In the genomic region with DNA sequence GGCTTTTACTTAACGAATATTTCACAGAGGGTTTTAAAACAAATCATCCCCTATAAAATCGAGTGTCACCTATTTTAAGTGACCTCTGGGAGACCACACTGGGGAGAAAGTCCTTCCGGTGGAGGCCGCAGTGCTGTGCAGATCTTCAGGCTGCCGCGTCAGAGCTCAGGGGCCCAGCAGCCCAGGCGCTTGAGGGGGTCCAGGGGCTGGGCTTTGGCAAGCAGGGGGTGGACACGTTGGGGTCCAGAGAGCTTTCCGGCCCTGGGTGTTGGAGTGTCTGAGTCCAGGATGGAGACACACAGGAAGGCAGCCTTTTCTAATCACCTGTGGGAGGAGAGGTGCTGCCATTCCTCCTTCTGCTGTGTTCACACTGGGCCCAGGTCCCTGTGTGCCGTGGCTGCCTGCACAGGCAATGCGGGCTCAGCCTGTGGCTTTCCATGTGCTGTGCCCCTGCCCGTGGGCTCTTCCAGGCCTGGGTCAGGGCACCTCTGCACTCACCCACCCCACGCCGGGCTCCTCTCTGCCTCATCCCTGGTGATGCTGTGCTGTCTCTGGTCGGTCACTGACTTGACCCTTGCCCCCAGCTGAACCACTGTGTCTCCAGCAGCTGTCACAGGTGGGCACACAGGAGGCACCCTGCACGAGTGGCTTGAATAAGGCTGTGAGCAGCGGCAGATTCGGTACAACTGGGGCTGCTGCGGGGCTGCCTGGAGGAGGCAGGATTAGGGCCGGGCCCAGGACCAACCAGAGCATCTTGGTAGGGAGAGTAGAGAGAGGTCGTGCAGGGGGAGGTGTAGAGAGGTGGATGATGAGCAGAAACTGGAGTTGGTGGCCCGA, we compare ENCODE assay signal across 21 cellular contexts. TPM values are rescaled to one million over a fixed set of nuclear protein-coding genes. Genes with fewer than 3 reads are reported as not detected.
DNase-seq lines count a peak whose midpoint lies in the region; ATAC-seq, FAIRE-seq and TF ChIP-seq lines count a peak whose summit lies in the region.
"Had no signal": no experiment of that assay in that cellular context is flagged by ENCODE, and none has a peak within 500 bp of the region (broad histone marks: within the 10 kb centered on the region; RNA-seq: fewer than 3 reads in every experiment).

No MANE protein-coding gene starts in this region.

- H3K36me3 Mint-ChIP-seq in HFFc6 (ENCODE audit: low read depth) (no peaks in the 10 kb centered on the region), glutamatergic neuron (ENCODE audit: unreplicated experiment) (no peaks in the 10 kb centered on the region)

- H3K18ac ChIP-seq in neuronal stem cell (ENCODE audit: low read length), result peak overlapping the region; percentile 73

- H3K27ac Mint-ChIP-seq in HFFc6 (peak overlapping the region; percentile 98), glutamatergic neuron (ENCODE audit: unreplicated experiment) (peak overlapping the region; percentile 43)
- H3K27ac Mint-ChIP-seq: activated B cell treated with CpG ODN at 0.5 μM for 24 hours; activated CD4-positive, alpha-beta memory T cell treated with anti-CD3 and anti-CD28 coated beads, Interleukin-2, amount 10 ng/mL, durations not matched to agents 7 days and 5 days had no signal

- H3K27me3 Mint-ChIP-seq in HFFc6 (ENCODE audit: insufficient read depth), result no peaks in the 10 kb centered on the region; the same call in none of the 2 replicates
- H3K27me3 Mint-ChIP-seq in glutamatergic neuron (ENCODE audit: unreplicated experiment), result peaks cover 7% of the 10 kb centered on the region
- H3K27me3 Mint-ChIP-seq: activated B cell treated with CpG ODN at 0.5 μM for 24 hours; activated CD4-positive, alpha-beta memory T cell treated with anti-CD3 and anti-CD28 coated beads, Interleukin-2, amount 10 ng/mL, durations not matched to agents 7 days and 5 days had no signal

- DNase-seq in A549 (ENCODE audit: low read depth in 1 of 2, low spot score in 1 of 2) (no peak), HFFc6 (no peak), glutamatergic neuron (peak; percentile 17), neuronal stem cell (ENCODE audit: low spot score) (no peak), DMS79 (lab: John Stamatoyannopoulos, UW) (no peak)
- no peak for DNase-seq in activated CD4-positive, alpha-beta T cell treated with anti-CD3 and anti-CD28 coated beads for 4 hours
- DNase-seq in central memory CD4-positive, alpha-beta T cell, result no peak
- DNase-seq: activated B cell treated with CpG ODN at 0.5 μM for 24 hours; activated CD4-positive, alpha-beta memory T cell treated with anti-CD3 and anti-CD28 coated beads, Interleukin-2, amount 10 ng/mL, durations not matched to agents 7 days and 5 days; activated effector memory CD4-positive, alpha-beta T cell treated with Interleukin-2 at 50 U/mL for 16 hours; adrenal gland; dermis blood vessel endothelial cell; KG1; MV-4-11 had no signal

- no peak overlapping the region for H2AFZ ChIP-seq in neuronal stem cell (ENCODE audit: low read length)

- FAIRE-seq in A549 (lab: Jason Lieb, UNC), result no peak
- FAIRE-seq: bronchial epithelial cell, D721Med had no signal

- TF ChIP-seq RAD21 in A549 (conservative IDR thresholded peaks at IDR 0.05 in 1 of 2, IDR thresholded peaks at IDR 0.05 in 1 of 2), result no peak

- TF ChIP-seq EP300 in A549 (IDR thresholded peaks at IDR 0.05), result no peak

- POLR2A ChIA-PET in A549 (lab: Yijun Ruan, JAX), result no interaction called here

- H2BK15ac ChIP-seq in neuronal stem cell (ENCODE audit: low read length), result peak overlapping the region; percentile 89

- TF ChIP-seq CTCF in A549 (IDR thresholded peaks at IDR 0.05), result no peak
- no peak for TF ChIP-seq CTCF in HFFc6 (IDR thresholded peaks at IDR 0.05)
- TF ChIP-seq CTCF in glutamatergic neuron (IDR thresholded peaks at IDR 0.05; ENCODE audit: partially characterized antibody, unreplicated experiment), result no peak

- H3K4me3 ChIP-seq in A549 (no peak overlapping the region), neuronal stem cell (ENCODE audit: low read length in 2 of 2) (no peak overlapping the region)
- H3K4me3 ChIP-seq: adrenal gland, upper lobe of left lung had no signal

- H2AK5ac ChIP-seq in neuronal stem cell (ENCODE audit: low read depth, low read length), result peak overlapping the region; percentile 93

- H3K9me3 Mint-ChIP-seq in HFFc6 (no peaks in the 10 kb centered on the region), glutamatergic neuron (ENCODE audit: unreplicated experiment) (peaks cover 2% of the 10 kb centered on the region)
- H3K9me3 Mint-ChIP-seq: activated B cell treated with CpG ODN at 0.5 μM for 24 hours; activated CD4-positive, alpha-beta memory T cell treated with anti-CD3 and anti-CD28 coated beads, Interleukin-2, amount 10 ng/mL, durations not matched to agents 7 days and 5 days had no signal

- no peak overlapping the region for H4K91ac ChIP-seq in neuronal stem cell (ENCODE audit: low read depth, low read length, poor library complexity)

- H3K79me1 ChIP-seq in neuronal stem cell (ENCODE audit: low read depth, low read length), result no peaks in the 10 kb centered on the region

- H3K4ac ChIP-seq in neuronal stem cell (ENCODE audit: low read length), result peak overlapping the region; percentile 53

- H3K9ac ChIP-seq in neuronal stem cell (ENCODE audit: low read depth, low read length, poor library complexity), result peak overlapping the region; percentile 44

- no peak overlapping the region; the same call in 1 of the 3 replicates for H3K4me2 ChIP-seq in A549
- no peak overlapping the region for H3K4me2 ChIP-seq in neuronal stem cell (ENCODE audit: insufficient read depth, low read length, poor library complexity, severe bottlenecking)

- TF ChIP-seq POLR2A in A549 (IDR thresholded peaks at IDR 0.05; ENCODE audit: low read length), result no peak

- H3K27me3 ChIP-seq in neuronal stem cell (ENCODE audit: control insufficient read depth in 3 of 3, insufficient read depth in 3 of 3, low read depth in 1 of 3, low read length in 3 of 3), result peaks cover 0 to 47% (median 0%) of the 10 kb centered on the region in 3 experiments
- H3K27me3 ChIP-seq: adrenal gland, upper lobe of left lung had no signal

- no peak overlapping the region for H4K8ac ChIP-seq in neuronal stem cell (ENCODE audit: low read depth, low read length)

- H2BK5ac ChIP-seq in neuronal stem cell (ENCODE audit: low read length), result peak overlapping the region; percentile 82

- H3K9me3 ChIP-seq in A549 (no peaks in the 10 kb centered on the region), neuronal stem cell (replicated peaks in 1 of 2; ENCODE audit: control insufficient read depth in 2 of 2, insufficient read depth in 1 of 2, low read depth in 1 of 2, low read length in 2 of 2) (peaks cover 0 to 2% of the 10 kb centered on the region in 2 donors)
- H3K9me3 ChIP-seq: adrenal gland, upper lobe of left lung had no signal

- H3K14ac ChIP-seq in neuronal stem cell (ENCODE audit: low read length), result peak overlapping the region; percentile 99

- 84% methylated on average over 12 of the region's 22 CpGs for WGBS in A549 (ENCODE audit: missing lambda C conversion rate)
- no CpG with 5 or more reads among the region's 22 CpGs for WGBS in neuronal stem cell (ENCODE audit: extremely low coverage in 2 of 2, insufficient read length in 2 of 2, insufficient replicate concordance in 1 of 2), 2 donors

- H3K4me3 Mint-ChIP-seq in HFFc6 (peak overlapping the region; percentile 30), glutamatergic neuron (ENCODE audit: unreplicated experiment) (no peak overlapping the region)
- H3K4me3 Mint-ChIP-seq: activated B cell treated with CpG ODN at 0.5 μM for 24 hours; activated CD4-positive, alpha-beta memory T cell treated with anti-CD3 and anti-CD28 coated beads, Interleukin-2, amount 10 ng/mL, durations not matched to agents 7 days and 5 days had no signal

- ATAC-seq in A549, result no peak
- ATAC-seq: HCT116, sciatic nerve had no signal

- H3K36me3 ChIP-seq in neuronal stem cell (replicated peaks in 1 of 2; ENCODE audit: control insufficient read depth in 2 of 2, insufficient read depth in 2 of 2, low read length in 2 of 2), result no peaks in the 10 kb centered on the region
- H3K36me3 ChIP-seq: adrenal gland, upper lobe of left lung had no signal

- peaks cover 49% of the 10 kb centered on the region for H3K4me1 Mint-ChIP-seq in HFFc6 (ENCODE audit: low read depth)
- H3K4me1 Mint-ChIP-seq in glutamatergic neuron (ENCODE audit: low read depth, unreplicated experiment), result peaks cover 32% of the 10 kb centered on the region
- H3K4me1 Mint-ChIP-seq: activated B cell treated with CpG ODN at 0.5 μM for 24 hours; activated CD4-positive, alpha-beta memory T cell treated with anti-CD3 and anti-CD28 coated beads, Interleukin-2, amount 10 ng/mL, durations not matched to agents 7 days and 5 days had no signal

- H2BK120ac ChIP-seq in neuronal stem cell (ENCODE audit: low read depth, low read length), result no peak overlapping the region

- H3K27ac ChIP-seq in A549 (peak overlapping the region; percentile 75 to 88; a peak in 5 of 6 replicates), neuronal stem cell (replicated peaks; ENCODE audit: low read length) (no peak overlapping the region)
- H3K27ac ChIP-seq: adrenal gland, RWPE1, upper lobe of left lung had no signal

- peaks cover 33% of the 10 kb centered on the region for H3K4me1 ChIP-seq in A549
- H3K4me1 ChIP-seq in neuronal stem cell (ENCODE audit: control insufficient read depth in 2 of 2, insufficient read depth in 1 of 2, low read depth in 1 of 2, low read length in 2 of 2), result peaks cover 5 to 7% of the 10 kb centered on the region in 2 donors
- H3K4me1 ChIP-seq: adrenal gland had no signal

- CTCF ChIA-PET in A549 (lab: Yijun Ruan, JAX), result interaction anchor here (1.4 to 3.6 kb wide), 2 partner anchors 12 kb away, joined by 7 to 22 read pairs; no protein-coding TSS in a partner anchor

- peak overlapping the region; percentile 73 for H2BK12ac ChIP-seq in neuronal stem cell (ENCODE audit: low read length)

- peak overlapping the region; percentile 43 for H3K23ac ChIP-seq in neuronal stem cell (ENCODE audit: low read depth, low read length, poor library complexity)

TF ChIP-seq in A549, 52 proteins besides CTCF, POLR2A, EP300 and RAD21 (continues in another document):
- no peak for TF ChIP-seq EHMT2 (IDR thresholded peaks at IDR 0.05; ENCODE audit: low read depth)

RNA-seq across cellular contexts. Expression of a gene that starts 10.0 kb away (rescaled TPM):
- 7.4 and 9.2 TPM in 2 replicates for polyA plus RNA-seq in A549 (2011; rRNA removed)
- polyA plus RNA-seq in A549 (2012; cell fraction: cytosol; rRNA removed), result 11.8 and 19.5 TPM in 2 replicates
- polyA plus RNA-seq in A549 (2012; cell fraction: nucleus; rRNA removed), result 18.5 and 23.8 TPM in 2 replicates
- 4.6 to 8.0 TPM (median 4.9 TPM) in 3 replicates for polyA plus RNA-seq in A549 (2017; fragmentation: RNase III; extraction: RNeasy Plus Mini Kit Qiagen cat#74134 plus additional on column Dnase treatment)
- polyA minus RNA-seq in A549 (2011; rRNA and poly(A)+ RNA removed), result 5.4 and 5.6 TPM in 2 replicates
- total RNA-seq in HFFc6 (2021; fragmentation: NEBNext Ultra II Directional; extraction: Animal tissue kit (Norgen Biotek cat#: 25700)), result 1 to 10 TPM; 4.2 to 7.0 (median 4.8) TPM
- total RNA-seq in glutamatergic neuron (ENCODE audit: unreplicated experiment), result 0.64 TPM
- 2.9 TPM for polyA plus RNA-seq in neuronal stem cell (2013, experiment 1 of 2)
- 2.8 TPM for polyA plus RNA-seq in neuronal stem cell (2013, experiment 2 of 2)
- total RNA-seq: activated B cell treated with CpG ODN at 0.5 μM for 24 hours; activated CD4-positive, alpha-beta memory T cell treated with anti-CD3 and anti-CD28 coated beads, Interleukin-2, amount 10 ng/mL, durations not matched to agents 7 days and 5 days; HT-29 had no signal
